Comparison of ENCODE assay signal across 20 cellular contexts in genomic region chr3:181330821-181331563, GRCh38.
A peak's percentile ranks its signal among the peaks of the same experiment; 100 is the strongest.
DNase-seq lines count a peak whose midpoint lies in the region; ATAC-seq and TF ChIP-seq lines count a peak whose summit lies in the region.
"Had no signal": no experiment of that assay in that cellular context is flagged by ENCODE, and none has a peak within 500 bp of the region (broad histone marks: within the 10 kb centered on the region; RNA-seq: fewer than 3 reads in every experiment).

No MANE protein-coding gene starts in this region.

- no peak for TF ChIP-seq EP300 in suprapubic skin (IDR thresholded peaks at IDR 0.05)

- no peaks in the 10 kb centered on the region for H3K79me2 ChIP-seq in OCI-LY1 (ENCODE audit: insufficient read depth, low read length)

- no peak for TF ChIP-seq POLR2A in suprapubic skin (IDR thresholded peaks at IDR 0.05)

- no peaks in the 10 kb centered on the region for H3K36me3 ChIP-seq in HEK293 (ENCODE audit: control insufficient read depth in 2 of 2, insufficient read depth in 1 of 2, low read length in 2 of 2)
- H3K36me3 ChIP-seq in OCI-LY1 (ENCODE audit: insufficient read depth, low read length), result no peaks in the 10 kb centered on the region
- no peaks in the 10 kb centered on the region for H3K36me3 ChIP-seq in left lung
- H3K36me3 ChIP-seq in suprapubic skin, result no peaks in the 10 kb centered on the region
- H3K36me3 ChIP-seq: BE2C, SJSA1 had no signal

- no peaks in the 10 kb centered on the region for H3K9me2 ChIP-seq in OCI-LY1 (ENCODE audit: low read depth, low read length)

- no peaks in the 10 kb centered on the region for H3K27me3 ChIP-seq in OCI-LY1 (ENCODE audit: insufficient read depth, low read length)
- H3K27me3 ChIP-seq in left lung, result no peaks in the 10 kb centered on the region
- H3K27me3 ChIP-seq in suprapubic skin, result no peaks in the 10 kb centered on the region
- H3K27me3 ChIP-seq: BE2C, SJSA1 had no signal

- H3K4me1 ChIP-seq in HEK293 (ENCODE audit: control insufficient read depth, insufficient read depth, low read length) (peaks cover 24% of the 10 kb centered on the region), OCI-LY1 (ENCODE audit: insufficient read depth, low read length, severe bottlenecking) (peaks cover 64% of the 10 kb centered on the region), left lung (no peaks in the 10 kb centered on the region), suprapubic skin (no peaks in the 10 kb centered on the region)
- H3K4me1 ChIP-seq: A549, SJSA1 had no signal

- ATAC-seq in left lung, result peak; percentile 74
- ATAC-seq: A549, Right ventricle myocardium inferior, T-helper 17 cell had no signal

- peak overlapping the region; percentile 22 for H3K4me2 ChIP-seq in OCI-LY1 (ENCODE audit: low read length)
- H3K4me2 ChIP-seq: A549 had no signal

- H4K20me1 ChIP-seq in OCI-LY1 (ENCODE audit: insufficient read depth, low read length), result no peaks in the 10 kb centered on the region

- POLR2A ChIA-PET in HEK293 (lab: Yijun Ruan, JAX), result no interaction called here

- H3K4me3 ChIP-seq in HEK293 (ENCODE audit: low read depth, low read length) (no peak overlapping the region), OCI-LY1 (ENCODE audit: low read depth, low read length, poor library complexity, severe bottlenecking) (no peak overlapping the region), left lung (no peak overlapping the region), suprapubic skin (no peak overlapping the region)
- H3K4me3 ChIP-seq: A549, SJSA1 had no signal

- DNase-seq in NCI-H2107 treated with DMSO at 0.1 percent for 48 hours (lab: John Stamatoyannopoulos, UW; ENCODE audit: unreplicated experiment) (peak; percentile 63), NCI-H2107 (lab: John Stamatoyannopoulos, UW) (no peak), left lung (no peak), anterior cingulate cortex (lab: John Stamatoyannopoulos, UW) (no peak), suprapubic skin (ENCODE audit: low spot score in 2 of 2) (no peak)
- no peak for DNase-seq in stimulated activated CD4-positive, alpha-beta T cell treated with anti-CD3 and anti-CD28 coated beads, Interleukin-4, amount 100 ng/mL, for 1 hour
- DNase-seq: BE2C, Karpas-422, MV-4-11, NCI-H1105 treated with DMSO at 0.1 percent for 48 hours, NCI-H1694 treated with DMSO at 0.1 percent for 48 hours, NCI-H748 treated with DMSO at 0.1 percent for 48 hours, OCI-M1, SW 1271, T-helper 17 cell had no signal

- CTCF ChIA-PET in HEK293 (lab: Yijun Ruan, JAX), result interaction anchor here (0.6 to 1.0 kb wide), 3 partner anchors 13 to 371 kb away, joined by 3 read pairs; no protein-coding TSS in a partner anchor

- H3K9ac ChIP-seq in OCI-LY1 (ENCODE audit: low read length), result peak overlapping the region; percentile 24; the same call in 1 of the 2 replicates

- no peaks in the 10 kb centered on the region; the same call in 1 of the 2 replicates for H3F3A ChIP-seq in OCI-LY1 (ENCODE audit: insufficient read depth, low read length)

- intact Hi-C loops in left lung (cut with DNase I), result no loop called here

- H2AFZ ChIP-seq in OCI-LY1 (ENCODE audit: low read length), result peak overlapping the region; percentile 77

- WGBS in suprapubic skin, result 67% methylated on average over 5 of the region's 5 CpGs

- TF ChIP-seq CTCF in HEK293 (tag by site-specific recombination; IDR thresholded peaks at IDR 0.05), result no peak
- no peak for TF ChIP-seq CTCF in OCI-LY1 (IDR thresholded peaks at IDR 0.05; ENCODE audit: low read length)
- no peak for TF ChIP-seq CTCF in left lung (IDR thresholded peaks at IDR 0.05)
- TF ChIP-seq CTCF in suprapubic skin (IDR thresholded peaks at IDR 0.05), result no peak

- H3K27ac ChIP-seq in HEK293 (ENCODE audit: extremely low read depth, low read depth, low read length), result no peak overlapping the region
- peak overlapping the region; percentile 76 for H3K27ac ChIP-seq in OCI-LY1 (ENCODE audit: low read depth, low read length, poor library complexity, severe bottlenecking)
- no peak overlapping the region for H3K27ac ChIP-seq in left lung
- no peak overlapping the region for H3K27ac ChIP-seq in suprapubic skin
- H3K27ac ChIP-seq: A549, SJSA1 had no signal

- H3K9me3 ChIP-seq in HEK293 (ENCODE audit: control insufficient read depth, insufficient read depth, low read depth, low read length) (no peaks in the 10 kb centered on the region), OCI-LY1 (ENCODE audit: low read length) (no peaks in the 10 kb centered on the region), left lung (no peaks in the 10 kb centered on the region), suprapubic skin (no peaks in the 10 kb centered on the region)
- H3K9me3 ChIP-seq: A549, BE2C, SJSA1 had no signal

TF ChIP-seq in HEK293, 187 proteins besides CTCF, POLR2A, EP300 and RAD21 (continues in another document):
- TF ChIP-seq ZNF660 (tag by site-specific recombination; IDR thresholded peaks at IDR 0.05) (no peak), ZNF596 (tag by site-specific recombination; IDR thresholded peaks at IDR 0.05) (0 out of 2 replicates have a peak, but pooled peaks have one; percentile 21), ZNF558 (tag by site-specific recombination; IDR thresholded peaks at IDR 0.05) (no peak), ZSCAN30 (tag by site-specific recombination; IDR thresholded peaks at IDR 0.05) (no peak), ZNF23 (tag by site-specific recombination; IDR thresholded peaks at IDR 0.05; ENCODE audit: borderline replicate concordance) (no peak), PRDM6 (tag by site-specific recombination; IDR thresholded peaks at IDR 0.05) (peak; percentile 18; the same call in 1 of the 2 replicates), MYNN (tag by site-specific recombination; IDR thresholded peaks at IDR 0.05; ENCODE audit: borderline replicate concordance) (no peak), ZNF426 (tag by site-specific recombination; IDR thresholded peaks at IDR 0.05) (no peak), ZNF529 (tag by site-specific recombination; IDR thresholded peaks at IDR 0.05; ENCODE audit: insufficient replicate concordance) (no peak), WT1 (tag by site-specific recombination; IDR thresholded peaks at IDR 0.05) (peak; percentile 22; the same call in 1 of the 2 replicates), ZBTB21 (tag by site-specific recombination; IDR thresholded peaks at IDR 0.05) (no peak)
- TF ChIP-seq, protein P1, sequence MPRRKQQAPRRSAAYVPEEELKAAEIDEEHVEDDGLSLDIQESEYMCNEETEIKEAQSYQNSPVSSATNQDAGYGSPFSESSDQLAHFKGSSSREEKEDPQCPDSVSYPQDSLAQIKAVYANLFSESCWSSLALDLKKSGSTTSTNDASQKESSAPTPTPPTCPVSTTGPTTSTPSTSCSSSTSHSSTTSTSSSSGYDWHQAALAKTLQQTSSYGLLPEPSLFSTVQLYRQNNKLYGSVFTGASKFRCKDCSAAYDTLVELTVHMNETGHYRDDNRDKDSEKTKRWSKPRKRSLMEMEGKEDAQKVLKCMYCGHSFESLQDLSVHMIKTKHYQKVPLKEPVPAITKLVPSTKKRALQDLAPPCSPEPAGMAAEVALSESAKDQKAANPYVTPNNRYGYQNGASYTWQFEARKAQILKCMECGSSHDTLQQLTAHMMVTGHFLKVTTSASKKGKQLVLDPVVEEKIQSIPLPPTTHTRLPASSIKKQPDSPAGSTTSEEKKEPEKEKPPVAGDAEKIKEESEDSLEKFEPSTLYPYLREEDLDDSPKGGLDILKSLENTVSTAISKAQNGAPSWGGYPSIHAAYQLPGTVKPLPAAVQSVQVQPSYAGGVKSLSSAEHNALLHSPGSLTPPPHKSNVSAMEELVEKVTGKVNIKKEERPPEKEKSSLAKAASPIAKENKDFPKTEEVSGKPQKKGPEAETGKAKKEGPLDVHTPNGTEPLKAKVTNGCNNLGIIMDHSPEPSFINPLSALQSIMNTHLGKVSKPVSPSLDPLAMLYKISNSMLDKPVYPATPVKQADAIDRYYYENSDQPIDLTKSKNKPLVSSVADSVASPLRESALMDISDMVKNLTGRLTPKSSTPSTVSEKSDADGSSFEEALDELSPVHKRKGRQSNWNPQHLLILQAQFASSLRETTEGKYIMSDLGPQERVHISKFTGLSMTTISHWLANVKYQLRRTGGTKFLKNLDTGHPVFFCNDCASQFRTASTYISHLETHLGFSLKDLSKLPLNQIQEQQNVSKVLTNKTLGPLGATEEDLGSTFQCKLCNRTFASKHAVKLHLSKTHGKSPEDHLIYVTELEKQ (tag by site-specific recombination; IDR thresholded peaks at IDR 0.05; ENCODE audit: borderline replicate concordance), result no peak
- TF ChIP-seq, protein P2, sequence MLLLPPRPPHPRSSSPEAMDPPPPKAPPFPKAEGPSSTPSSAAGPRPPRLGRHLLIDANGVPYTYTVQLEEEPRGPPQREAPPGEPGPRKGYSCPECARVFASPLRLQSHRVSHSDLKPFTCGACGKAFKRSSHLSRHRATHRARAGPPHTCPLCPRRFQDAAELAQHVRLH (tag by site-specific recombination; IDR thresholded peaks at IDR 0.05), result no peak
- TF ChIP-seq, protein P3, sequence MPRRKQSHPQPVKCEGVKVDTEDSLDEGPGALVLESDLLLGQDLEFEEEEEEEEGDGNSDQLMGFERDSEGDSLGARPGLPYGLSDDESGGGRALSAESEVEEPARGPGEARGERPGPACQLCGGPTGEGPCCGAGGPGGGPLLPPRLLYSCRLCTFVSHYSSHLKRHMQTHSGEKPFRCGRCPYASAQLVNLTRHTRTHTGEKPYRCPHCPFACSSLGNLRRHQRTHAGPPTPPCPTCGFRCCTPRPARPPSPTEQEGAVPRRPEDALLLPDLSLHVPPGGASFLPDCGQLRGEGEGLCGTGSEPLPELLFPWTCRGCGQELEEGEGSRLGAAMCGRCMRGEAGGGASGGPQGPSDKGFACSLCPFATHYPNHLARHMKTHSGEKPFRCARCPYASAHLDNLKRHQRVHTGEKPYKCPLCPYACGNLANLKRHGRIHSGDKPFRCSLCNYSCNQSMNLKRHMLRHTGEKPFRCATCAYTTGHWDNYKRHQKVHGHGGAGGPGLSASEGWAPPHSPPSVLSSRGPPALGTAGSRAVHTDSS (tag by site-specific recombination; IDR thresholded peaks at IDR 0.05), result no peak
